14 cellular contexts compared by ENCODE assay signal in the genomic region with DNA sequence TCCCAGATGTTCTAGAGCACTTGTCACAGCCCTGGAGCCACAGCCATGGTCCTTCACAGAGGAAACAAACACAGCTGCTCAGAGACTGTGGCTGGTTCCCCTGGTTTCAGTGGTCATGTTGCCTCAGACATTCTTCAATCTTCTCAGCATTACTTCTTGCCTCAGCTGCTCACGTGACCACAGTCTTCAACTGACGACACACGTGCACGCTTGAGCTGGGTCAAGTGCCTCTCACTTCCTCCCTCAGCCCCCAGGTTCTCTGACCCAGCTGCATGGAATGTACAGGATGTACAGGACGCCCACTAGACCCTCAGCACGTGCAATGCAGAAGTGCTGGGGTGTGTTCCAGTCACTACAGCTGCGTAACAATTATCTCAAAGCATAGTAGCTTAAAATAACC.
A peak's percentile ranks its signal among the peaks of the same experiment; 100 is the strongest.
DNase-seq lines count a peak whose midpoint lies in the region; ATAC-seq and TF ChIP-seq lines count a peak whose summit lies in the region.
"Had no signal": no experiment of that assay in that cellular context is flagged by ENCODE, and none has a peak within 500 bp of the region (broad histone marks: within the 10 kb centered on the region; RNA-seq: fewer than 3 reads in every experiment).

No MANE protein-coding gene starts in this region.

- no peak overlapping the region for H3K4me2 ChIP-seq in mesendoderm (ENCODE audit: low read length)

- H3K18ac ChIP-seq in mesendoderm (ENCODE audit: low read length), result no peak overlapping the region

- no peak overlapping the region for H2BK15ac ChIP-seq in mesendoderm (replicated peaks; ENCODE audit: low read depth)

- H3K4me1 ChIP-seq in mesendoderm (ENCODE audit: control insufficient read depth, low read depth, low read length), result no peaks in the 10 kb centered on the region

- no peak for TF ChIP-seq CTCF in GM12865 (IDR thresholded peaks at IDR 0.05; ENCODE audit: insufficient read depth, low read depth, low read length, missing control alignments)

- ATAC-seq in GM21526 (IDR thresholded peaks at IDR 0.05; ENCODE audit: low FRiP score, unreplicated experiment) (peak; percentile 84), HG03025 (IDR thresholded peaks at IDR 0.05; ENCODE audit: low FRiP score, unreplicated experiment) (no peak)
- ATAC-seq: left colon had no signal

- no peak overlapping the region for H3K4ac ChIP-seq in mesendoderm (ENCODE audit: low read depth, low read length)

- H3K27ac ChIP-seq in epithelial cell of prostate (peak overlapping the region; percentile 13), mesendoderm (ENCODE audit: low read depth, low read length) (no peak overlapping the region)
- H3K27ac ChIP-seq: GM23248 had no signal

- no peak overlapping the region for H2BK120ac ChIP-seq in mesendoderm (ENCODE audit: low read depth, low read length)

- H3K36me3 ChIP-seq in mesendoderm (ENCODE audit: control insufficient read depth, insufficient read depth, low read length), result no peaks in the 10 kb centered on the region

- H3K27me3 ChIP-seq in mesendoderm (ENCODE audit: insufficient read depth, low read length, poor library complexity), result no peaks in the 10 kb centered on the region

- no peak overlapping the region for H3K4me3 ChIP-seq in GM12865 (ENCODE audit: low read depth, low read length)
- no peak overlapping the region for H3K4me3 ChIP-seq in mesendoderm (ENCODE audit: low read length)
- H3K4me3 ChIP-seq: GM23248 had no signal

- no peak overlapping the region for H2BK5ac ChIP-seq in mesendoderm (ENCODE audit: low read length)

- H3K9ac ChIP-seq in mesendoderm (ENCODE audit: low read length), result no peak overlapping the region
- H3K9ac ChIP-seq: GM23248 had no signal

- no peak overlapping the region for H2AK5ac ChIP-seq in mesendoderm (ENCODE audit: low read length)

- no peaks in the 10 kb centered on the region for H3K79me2 ChIP-seq in mesendoderm (ENCODE audit: control insufficient read depth, insufficient read depth, low read length)

- no peaks in the 10 kb centered on the region for H3K79me1 ChIP-seq in mesendoderm (ENCODE audit: low read length)

- DNase-seq in GM12865 (ENCODE audit: low read depth) (peak; percentile 48), KG1 (lab: John Stamatoyannopoulos, UW) (peak; percentile 26), epithelial cell of prostate (ENCODE audit: low read depth, low spot score) (no peak), RKO (ENCODE audit: low spot score) (no peak), mesendoderm (no peak), HK-2 (ENCODE audit: unreplicated experiment) (no peak)
- DNase-seq: activated T-cell treated with anti-CD3 and anti-CD28 coated beads, Interleukin-2, amount 50 U/mL, for 4 hours; DMS79; NCI-H1694 treated with DMSO at 0.1 percent for 48 hours; stimulated activated CD4-positive, alpha-beta T cell treated with anti-CD3 and anti-CD28 coated beads, Interleukin-12 subunit alpha, Interleukin-12 subunit beta, amount 100 ng/mL, for 4 hours had no signal

- no peak overlapping the region for H3K56ac ChIP-seq in mesendoderm (ENCODE audit: low read length)

- H4K5ac ChIP-seq in mesendoderm (ENCODE audit: low read length), result no peak overlapping the region

- no CpG with 5 or more reads among the region's 7 CpGs for WGBS in mesendoderm (ENCODE audit: extremely low coverage, insufficient coverage, low lambda C conversion rate)

- H3K23ac ChIP-seq in mesendoderm (ENCODE audit: low read length), result no peak overlapping the region

- H4K8ac ChIP-seq in mesendoderm (ENCODE audit: low read depth, low read length), result no peak overlapping the region

Comparison
In these comparisons a context has a peak if more than half of its experiments do, and no peak if none do; other contexts are left out.
1. DNase-seq: peak in GM12865 (single experiment) and KG1 (single experiment); none in epithelial cell of prostate (single experiment), RKO (single experiment), mesendoderm (single experiment) and HK-2 (single experiment).